17 cellular contexts compared by ENCODE assay signal in the genomic region with DNA sequence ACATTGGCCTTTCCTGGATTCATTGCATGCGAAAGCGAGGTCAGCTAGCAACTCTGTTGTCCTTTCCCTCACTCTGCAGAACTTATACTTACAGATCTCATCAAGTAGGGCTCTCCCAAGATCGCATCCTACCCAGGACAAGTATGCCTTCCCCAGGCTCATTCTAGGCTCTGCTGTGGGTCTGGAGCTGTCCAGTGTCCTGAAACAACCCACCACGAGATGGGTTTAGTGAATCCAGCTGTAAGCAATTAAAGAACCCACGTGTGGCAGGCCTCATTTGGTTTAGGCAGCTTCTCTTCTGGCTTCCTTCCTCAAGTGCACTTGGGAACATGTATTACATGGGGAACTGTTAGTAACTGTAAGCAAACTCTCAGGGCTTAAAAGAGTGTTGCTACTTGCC.
DNase-seq lines count a peak whose midpoint lies in the region; ATAC-seq and TF ChIP-seq lines count a peak whose summit lies in the region.
"Had no signal": no experiment of that assay in that cellular context is flagged by ENCODE, and none has a peak within 500 bp of the region (broad histone marks: within the 10 kb centered on the region; RNA-seq: fewer than 3 reads in every experiment).

No MANE protein-coding gene starts in this region.

- H3K4me3 Mint-ChIP-seq in WTC11 = no peak overlapping the region
- H3K4me3 Mint-ChIP-seq in neural crest cell = no peak overlapping the region
- no peak overlapping the region for H3K4me3 Mint-ChIP-seq in type B pancreatic cell
- H3K4me3 Mint-ChIP-seq: naive B cell had no signal

- TF ChIP-seq EP300 in ovary (IDR thresholded peaks at IDR 0.05) = no peak

- H3K27ac Mint-ChIP-seq in WTC11 (no peak overlapping the region), neural crest cell (ENCODE audit: unreplicated experiment) (no peak overlapping the region), type B pancreatic cell (no peak overlapping the region)
- H3K27ac Mint-ChIP-seq: naive B cell had no signal

- TF ChIP-seq POLR2A in ovary (IDR thresholded peaks at IDR 0.05) = no peak

- no peaks in the 10 kb centered on the region for H3K27me3 ChIP-seq in ovary

- intact Hi-C loops in ovary (cut with DNase I) = no loop called here

- H3K36me3 ChIP-seq in ovary = no peaks in the 10 kb centered on the region
- H3K36me3 ChIP-seq: breast epithelium, left ventricle myocardium inferior, WERI-Rb-1 had no signal

- peak; percentile 16 for DNase-seq in NCI-H82 (lab: John Stamatoyannopoulos, UW)
- no peak for DNase-seq in NCI-H82 treated with DMSO at 0.1 percent for 48 hours (lab: John Stamatoyannopoulos, UW; ENCODE audit: unreplicated experiment)
- peak; percentile 7 for DNase-seq in M059J (ENCODE audit: low read depth)
- DNase-seq in WTC11 (ENCODE audit: low spot score) = peak; percentile 69
- DNase-seq in neural crest cell (ENCODE audit: low read depth, low spot score) = peak; percentile 34
- no peak for DNase-seq in type B pancreatic cell (ENCODE audit: extremely low spot score, unreplicated experiment)
- no peak for DNase-seq in ovary
- DNase-seq: activated naive CD4-positive, alpha-beta T cell treated with Interleukin-2 at 50 U/mL for 16 hours; hypothalamus; left ventricle myocardium inferior; naive B cell; NCI-H1417; NCI-H2227 treated with DMSO at 0.1 percent for 48 hours; WERI-Rb-1 had no signal

- no peak for TF ChIP-seq CTCF in WTC11 (IDR thresholded peaks at IDR 0.05)
- TF ChIP-seq CTCF in neural crest cell (conservative IDR thresholded peaks at IDR 0.05) = no peak
- TF ChIP-seq CTCF in type B pancreatic cell (conservative IDR thresholded peaks at IDR 0.05) = no peak
- TF ChIP-seq CTCF in ovary (IDR thresholded peaks at IDR 0.05) = no peak

- H3K27me3 Mint-ChIP-seq in WTC11 (ENCODE audit: low read depth) (no peaks in the 10 kb centered on the region), neural crest cell (ENCODE audit: low read depth) (peaks cover 67% of the 10 kb centered on the region), type B pancreatic cell (peaks cover 9% of the 10 kb centered on the region)

- H3K9me3 ChIP-seq in ovary = no peaks in the 10 kb centered on the region
- H3K9me3 ChIP-seq: breast epithelium, left ventricle myocardium inferior had no signal

- H3K4me1 ChIP-seq in ovary (ENCODE audit: insufficient read depth) = no peaks in the 10 kb centered on the region
- H3K4me1 ChIP-seq: breast epithelium, left ventricle myocardium inferior had no signal

- WGBS in ovary, 3 donors = 22 to 30% (median 23%) methylated on average over 5 of the region's 5 CpGs

- CTCF ChIA-PET in WTC11 (lab: Charles Lee) = interaction anchor here (1.3 kb wide), 1 partner anchor 16 kb away, joined by 4 read pairs; no protein-coding TSS in a partner anchor

- H3K4me1 Mint-ChIP-seq in WTC11 (no peaks in the 10 kb centered on the region), neural crest cell (no peaks in the 10 kb centered on the region), type B pancreatic cell (ENCODE audit: unreplicated experiment) (no peaks in the 10 kb centered on the region)
- H3K4me1 Mint-ChIP-seq: naive B cell had no signal

- no peak overlapping the region for H3K27ac ChIP-seq in ovary
- H3K27ac ChIP-seq: breast epithelium, left ventricle myocardium inferior, SK-N-MC, WERI-Rb-1 had no signal

- H3K36me3 Mint-ChIP-seq in WTC11 (no peaks in the 10 kb centered on the region), neural crest cell (ENCODE audit: low read depth) (no peaks in the 10 kb centered on the region), type B pancreatic cell (no peaks in the 10 kb centered on the region)
- H3K36me3 Mint-ChIP-seq: naive B cell had no signal

- POLR2A ChIA-PET in WTC11 (lab: Charles Lee) = no interaction called here

- no peak overlapping the region for H3K4me3 ChIP-seq in ovary
- H3K4me3 ChIP-seq: breast epithelium, left ventricle myocardium inferior, SK-N-MC had no signal

- ATAC-seq in WTC11 (peak; percentile 78), HG02588 (IDR thresholded peaks at IDR 0.05; ENCODE audit: unreplicated experiment) (no peak)

- H3K9me3 Mint-ChIP-seq in WTC11 = peaks cover 5% of the 10 kb centered on the region
- no peaks in the 10 kb centered on the region for H3K9me3 Mint-ChIP-seq in neural crest cell
- H3K9me3 Mint-ChIP-seq in type B pancreatic cell = no peaks in the 10 kb centered on the region

TF ChIP-seq in WTC11, 78 proteins besides CTCF, POLR2A, EP300 and RAD21:
- TF ChIP-seq OVOL2 (CRISPR knock-in tag; IDR thresholded peaks at IDR 0.05; ENCODE audit: borderline replicate concordance) = no peak
- TF ChIP-seq FOXP1 (CRISPR knock-in tag; IDR thresholded peaks at IDR 0.05; ENCODE audit: borderline replicate concordance) = no peak
- TF ChIP-seq SMAD3 (CRISPR knock-in tag; IDR thresholded peaks at IDR 0.05; ENCODE audit: borderline replicate concordance) = no peak
- 0 out of 2 replicates have a peak, but pooled peaks have one; percentile 42 for TF ChIP-seq SMAD4 (CRISPR knock-in tag; IDR thresholded peaks at IDR 0.05)
- TF ChIP-seq, protein P1, sequence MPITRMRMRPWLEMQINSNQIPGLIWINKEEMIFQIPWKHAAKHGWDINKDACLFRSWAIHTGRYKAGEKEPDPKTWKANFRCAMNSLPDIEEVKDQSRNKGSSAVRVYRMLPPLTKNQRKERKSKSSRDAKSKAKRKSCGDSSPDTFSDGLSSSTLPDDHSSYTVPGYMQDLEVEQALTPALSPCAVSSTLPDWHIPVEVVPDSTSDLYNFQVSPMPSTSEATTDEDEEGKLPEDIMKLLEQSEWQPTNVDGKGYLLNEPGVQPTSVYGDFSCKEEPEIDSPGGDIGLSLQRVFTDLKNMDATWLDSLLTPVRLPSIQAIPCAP (CRISPR knock-in tag; IDR thresholded peaks at IDR 0.05) = no peak
- TF ChIP-seq JUN (CRISPR knock-in tag; IDR thresholded peaks at IDR 0.05) = no peak
- TF ChIP-seq CREB1 (CRISPR knock-in tag; IDR thresholded peaks at IDR 0.05) = no peak
- 0 out of 2 replicates have a peak, but pooled peaks have one; percentile 33 for TF ChIP-seq FOXK1 (CRISPR knock-in tag; IDR thresholded peaks at IDR 0.05)

Comparison
In these comparisons a context has a peak if more than half of its experiments do, and no peak if none do; other contexts are left out.
1. DNase-seq: peak in NCI-H82 (single experiment), M059J (single experiment), WTC11 (single experiment) and neural crest cell (single experiment); none in NCI-H82 treated with DMSO at 0.1 percent for 48 hours (single experiment), type B pancreatic cell (single experiment) and ovary (0 of 5).